Comparison of ENCODE assay signal across 2 cellular contexts in the genomic region with DNA sequence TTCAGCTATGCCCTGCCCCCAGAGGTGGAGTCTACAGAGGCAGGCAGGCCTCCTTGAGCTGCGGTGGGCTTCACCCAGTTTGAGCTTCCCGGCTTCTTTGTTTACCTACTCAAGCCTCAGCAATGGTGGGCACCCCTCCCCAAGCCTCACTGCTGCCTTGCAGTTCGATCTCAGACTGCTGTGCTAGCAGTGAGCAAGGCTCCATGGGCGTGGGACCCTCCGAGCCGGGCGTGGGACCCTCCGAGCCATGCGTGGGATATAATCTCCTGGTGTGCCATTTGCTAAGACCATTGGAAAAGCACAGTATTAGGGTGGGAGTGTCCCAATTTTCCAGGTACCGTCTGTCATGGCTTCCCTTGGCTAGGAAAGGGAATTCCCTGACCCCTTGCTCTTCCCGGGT. TPM values are rescaled to one million over a fixed set of nuclear protein-coding genes. Genes with fewer than 3 reads are reported as not detected.
DNase-seq lines count a peak whose midpoint lies in the region; TF ChIP-seq lines count a peak whose summit lies in the region.
"Not testable (repeated sequence)": the region's sequence is repeated elsewhere in the genome, so short reads cannot be mapped to it uniquely, and the experiment has no call there.
"Had no signal": no experiment of that assay in that cellular context is flagged by ENCODE, and none has a peak within 500 bp of the region (broad histone marks: within the 10 kb centered on the region; RNA-seq: fewer than 3 reads in every experiment).

No MANE protein-coding gene starts in this region.

- not testable (repeated sequence) for H3K27me3 Mint-ChIP-seq in endothelial cell (ENCODE audit: unreplicated experiment)

- not testable (repeated sequence) for H3K27ac Mint-ChIP-seq in endothelial cell (ENCODE audit: unreplicated experiment)

- not testable (repeated sequence) for H3K4me1 Mint-ChIP-seq in endothelial cell (ENCODE audit: unreplicated experiment)

- peaks cover 27% of the 10 kb centered on the region for H3K36me3 Mint-ChIP-seq in endothelial cell (ENCODE audit: low read depth, unreplicated experiment)

- H3K9me3 Mint-ChIP-seq in endothelial cell (ENCODE audit: unreplicated experiment), result peaks cover 20% of the 10 kb centered on the region

- DNase-seq in endothelial cell (ENCODE audit: low spot score), result not testable (repeated sequence)

- not testable (repeated sequence) for TF ChIP-seq CTCF in endothelial cell (IDR thresholded peaks at IDR 0.05; ENCODE audit: unreplicated experiment)

- H3K4me3 Mint-ChIP-seq in endothelial cell (ENCODE audit: unreplicated experiment), result peak overlapping the region; percentile 79

RNA-seq across cellular contexts. Expression of gene CCDC30, which starts 38.9 kb away (rescaled TPM):
- 3.4 TPM for total RNA-seq in endothelial cell (ENCODE audit: unreplicated experiment)

RNA-seq across cellular contexts. Expression of gene PPCS, which starts 45.7 kb away (rescaled TPM):
- 32.2 TPM for total RNA-seq in endothelial cell (ENCODE audit: unreplicated experiment)

RNA-seq across cellular contexts. Expression of gene ZMYND12, which starts 46.2 kb away (rescaled TPM):
- total RNA-seq in endothelial cell (ENCODE audit: unreplicated experiment), result 1.1 TPM
- total RNA-seq: A172 had no signal
